ENCODE assay signal across 23 cellular contexts in the genomic region with DNA sequence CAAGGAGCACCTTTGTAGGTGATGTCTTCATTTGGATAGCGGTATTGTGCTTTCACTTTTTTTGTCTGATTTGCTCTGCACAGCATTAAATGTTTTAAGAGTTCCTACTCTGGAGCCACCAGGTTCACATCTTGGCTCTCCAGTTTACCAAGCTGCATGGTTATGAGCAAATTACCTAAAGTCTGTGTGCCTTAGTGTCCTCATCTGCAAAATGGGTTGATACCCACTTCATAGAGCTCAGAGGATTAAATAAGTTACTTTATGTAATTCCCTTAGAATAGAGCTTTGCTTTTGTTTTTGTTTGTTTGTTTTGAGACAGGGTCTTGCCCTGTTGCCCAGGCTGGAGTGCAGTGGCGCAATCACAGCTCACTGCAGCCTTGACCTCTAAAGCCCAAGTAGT. TPM values are rescaled to one million over a fixed set of nuclear protein-coding genes. Genes with fewer than 3 reads are reported as not detected.
DNase-seq lines count a peak whose midpoint lies in the region; ATAC-seq and TF ChIP-seq lines count a peak whose summit lies in the region.
"Had no signal": no experiment of that assay in that cellular context is flagged by ENCODE, and none has a peak within 500 bp of the region (broad histone marks: within the 10 kb centered on the region; RNA-seq: fewer than 3 reads in every experiment).

No MANE protein-coding gene starts in this region.

- no peak for DNase-seq in CD4-positive, CD25-positive, alpha-beta regulatory T cell
- no peak for DNase-seq in CD8-positive, alpha-beta memory T cell
- DNase-seq in WTC11 (ENCODE audit: low spot score) (no peak), neuronal stem cell (ENCODE audit: low spot score) (no peak), NCI-H1092 treated with DMSO at 0.1 percent for 48 hours (lab: John Stamatoyannopoulos, UW) (no peak), AG20443 (ENCODE audit: low spot score) (no peak)
- no peak for DNase-seq in activated CD4-positive, alpha-beta T cell treated with anti-CD3 and anti-CD28 coated beads, Interleukin-2, amount 10 ng/mL, durations not matched to agents 24 days and 14 days
- DNase-seq: CD4-positive, alpha-beta T cell; DMS 273 treated with DMSO at 0.1 percent for 48 hours; DMS79; EL; GDM1; KG1; MG63; NCI-H1417; NCI-H1694; NCI-H2081; NCI-H2227 treated with DMSO at 0.1 percent for 48 hours; NCI-H526 treated with DMSO at 0.1 percent for 48 hours; PC-9 had no signal

- peak overlapping the region; percentile 65 for H4K8ac ChIP-seq in neuronal stem cell (ENCODE audit: low read depth, low read length)

- no peak for TF ChIP-seq CTCF in WTC11 (IDR thresholded peaks at IDR 0.05)

- H3K4me2 ChIP-seq in neuronal stem cell (ENCODE audit: insufficient read depth, low read length, poor library complexity, severe bottlenecking), result no peak overlapping the region
- H3K4me2 ChIP-seq: BLaER1, PC-9 had no signal

- no peak overlapping the region for H2BK15ac ChIP-seq in neuronal stem cell (ENCODE audit: low read length)

- no peaks in the 10 kb centered on the region for H3K9me3 ChIP-seq in CD4-positive, CD25-positive, alpha-beta regulatory T cell (ENCODE audit: control insufficient read depth in 2 of 2, low read length in 2 of 2)
- no peaks in the 10 kb centered on the region for H3K9me3 ChIP-seq in CD8-positive, alpha-beta memory T cell (ENCODE audit: low read length)
- no peaks in the 10 kb centered on the region for H3K9me3 ChIP-seq in neuronal stem cell (replicated peaks in 1 of 2; ENCODE audit: control insufficient read depth in 2 of 2, insufficient read depth in 1 of 2, low read depth in 1 of 2, low read length in 2 of 2)
- H3K9me3 ChIP-seq: BLaER1, MG63 had no signal

- H3K4me1 Mint-ChIP-seq in CD4-positive, CD25-positive, alpha-beta regulatory T cell, result peaks cover 10 to 33% (median 17%) of the 10 kb centered on the region in 4 donors
- peaks cover 13 to 23% (median 20%) of the 10 kb centered on the region in 3 donors for H3K4me1 Mint-ChIP-seq in CD8-positive, alpha-beta memory T cell
- peaks cover 16% of the 10 kb centered on the region for H3K4me1 Mint-ChIP-seq in WTC11
- H3K4me1 Mint-ChIP-seq in activated CD4-positive, alpha-beta T cell treated with anti-CD3 and anti-CD28 coated beads, Interleukin-2, amount 10 ng/mL, durations not matched to agents 24 days and 14 days, result peaks cover 13% of the 10 kb centered on the region

- no peaks in the 10 kb centered on the region for H3K4me1 ChIP-seq in CD4-positive, CD25-positive, alpha-beta regulatory T cell (ENCODE audit: control insufficient read depth, insufficient read depth, low read length, poor library complexity, severe bottlenecking)
- no peaks in the 10 kb centered on the region for H3K4me1 ChIP-seq in CD8-positive, alpha-beta memory T cell (ENCODE audit: insufficient read depth, low read length)
- H3K4me1 ChIP-seq in neuronal stem cell (ENCODE audit: control insufficient read depth in 2 of 2, insufficient read depth in 1 of 2, low read depth in 1 of 2, low read length in 2 of 2), result no peaks in the 10 kb centered on the region

- H3K14ac ChIP-seq in neuronal stem cell (ENCODE audit: low read length), result no peak overlapping the region

- peaks cover 33% of the 10 kb centered on the region for H3K36me3 Mint-ChIP-seq in CD4-positive, CD25-positive, alpha-beta regulatory T cell
- H3K36me3 Mint-ChIP-seq in CD8-positive, alpha-beta memory T cell, result peaks cover 0 to 63% (median 9%) of the 10 kb centered on the region in 3 donors
- H3K36me3 Mint-ChIP-seq in WTC11, result peaks cover 36% of the 10 kb centered on the region
- H3K36me3 Mint-ChIP-seq in activated CD4-positive, alpha-beta T cell treated with anti-CD3 and anti-CD28 coated beads, Interleukin-2, amount 10 ng/mL, durations not matched to agents 24 days and 14 days (ENCODE audit: low read depth), result peaks cover 43% of the 10 kb centered on the region

- H3K23ac ChIP-seq in neuronal stem cell (ENCODE audit: low read depth, low read length, poor library complexity), result no peak overlapping the region

- H3K27ac Mint-ChIP-seq in CD4-positive, CD25-positive, alpha-beta regulatory T cell, result peak overlapping the region in 2 of 3 donors; percentile 50 to 53
- peak overlapping the region in 5 of 8 donors; percentile 24 to 73 (median 44) for H3K27ac Mint-ChIP-seq in CD8-positive, alpha-beta memory T cell
- H3K27ac Mint-ChIP-seq in WTC11, result peak overlapping the region; percentile 81; the same call in 1 of the 2 replicates
- H3K27ac Mint-ChIP-seq in activated CD4-positive, alpha-beta T cell treated with anti-CD3 and anti-CD28 coated beads, Interleukin-2, amount 10 ng/mL, durations not matched to agents 24 days and 14 days, result no peak overlapping the region

- H3K79me1 ChIP-seq in neuronal stem cell (ENCODE audit: low read depth, low read length), result no peaks in the 10 kb centered on the region

- H3K4me3 ChIP-seq in CD4-positive, CD25-positive, alpha-beta regulatory T cell (ENCODE audit: low read depth, low read length), result no peak overlapping the region
- no peak overlapping the region for H3K4me3 ChIP-seq in CD8-positive, alpha-beta memory T cell (ENCODE audit: low read length)
- no peak overlapping the region for H3K4me3 ChIP-seq in neuronal stem cell (ENCODE audit: low read length in 2 of 2)
- H3K4me3 ChIP-seq: BLaER1, MG63, PC-9 had no signal

- POLR2A ChIA-PET in CD8-positive, alpha-beta memory T cell (lab: Charles Lee), result interaction anchor here (0.6 kb wide), 1 partner anchor 18 kb away, joined by 4 read pairs; no protein-coding TSS in a partner anchor
- POLR2A ChIA-PET in WTC11 (lab: Charles Lee), result no interaction called here

- H3K27me3 ChIP-seq in CD4-positive, CD25-positive, alpha-beta regulatory T cell (ENCODE audit: control insufficient read depth, insufficient read depth, low read length), result no peaks in the 10 kb centered on the region
- no peaks in the 10 kb centered on the region for H3K27me3 ChIP-seq in CD8-positive, alpha-beta memory T cell (ENCODE audit: insufficient read depth, low read length, poor library complexity, severe bottlenecking)
- H3K27me3 ChIP-seq in neuronal stem cell (ENCODE audit: control insufficient read depth in 3 of 3, insufficient read depth in 3 of 3, low read depth in 1 of 3, low read length in 3 of 3), result no peaks in the 10 kb centered on the region
- H3K27me3 ChIP-seq: BLaER1, MG63 had no signal

- H3K27me3 Mint-ChIP-seq in CD4-positive, CD25-positive, alpha-beta regulatory T cell, result no peaks in the 10 kb centered on the region
- H3K27me3 Mint-ChIP-seq in CD8-positive, alpha-beta memory T cell, result peaks cover 0 to 1% of the 10 kb centered on the region in 2 donors
- no peaks in the 10 kb centered on the region for H3K27me3 Mint-ChIP-seq in WTC11 (ENCODE audit: low read depth)
- H3K27me3 Mint-ChIP-seq in activated CD4-positive, alpha-beta T cell treated with anti-CD3 and anti-CD28 coated beads, Interleukin-2, amount 10 ng/mL, durations not matched to agents 24 days and 14 days, result no peaks in the 10 kb centered on the region
- H3K27me3 Mint-ChIP-seq: CD4-positive, alpha-beta T cell had no signal

- no peak overlapping the region for H3K27ac ChIP-seq in CD4-positive, CD25-positive, alpha-beta regulatory T cell (ENCODE audit: insufficient read depth, low read length, poor library complexity, severe bottlenecking)
- no peak overlapping the region for H3K27ac ChIP-seq in CD8-positive, alpha-beta memory T cell (ENCODE audit: low read depth, low read length)
- no peak overlapping the region for H3K27ac ChIP-seq in neuronal stem cell (replicated peaks; ENCODE audit: low read length)
- H3K27ac ChIP-seq: BLaER1 had no signal

- H2BK5ac ChIP-seq in neuronal stem cell (ENCODE audit: low read length), result no peak overlapping the region

- H2AK5ac ChIP-seq in neuronal stem cell (ENCODE audit: low read depth, low read length), result no peak overlapping the region

- H3K4me3 Mint-ChIP-seq in CD4-positive, CD25-positive, alpha-beta regulatory T cell, result no peak overlapping the region
- no peak overlapping the region for H3K4me3 Mint-ChIP-seq in CD8-positive, alpha-beta memory T cell
- H3K4me3 Mint-ChIP-seq in WTC11, result no peak overlapping the region
- H3K4me3 Mint-ChIP-seq in activated CD4-positive, alpha-beta T cell treated with anti-CD3 and anti-CD28 coated beads, Interleukin-2, amount 10 ng/mL, durations not matched to agents 24 days and 14 days, result no peak overlapping the region
- H3K4me3 Mint-ChIP-seq: CD4-positive, alpha-beta T cell had no signal

- WGBS in neuronal stem cell (ENCODE audit: extremely low coverage in 2 of 2, insufficient read length in 2 of 2, insufficient replicate concordance in 1 of 2), 2 donors, result no CpG with 5 or more reads among the region's 2 CpGs

- no peak overlapping the region for H4K91ac ChIP-seq in neuronal stem cell (ENCODE audit: low read depth, low read length, poor library complexity)

- intact Hi-C loops in activated CD4-positive, alpha-beta T cell treated with anti-CD3 and anti-CD28 coated beads, Interleukin-2, amount 10 ng/mL, durations not matched to agents 24 days and 14 days (cut with micrococcal nuclease), result no loop called here

- H3K9me3 Mint-ChIP-seq in CD4-positive, CD25-positive, alpha-beta regulatory T cell, result no peaks in the 10 kb centered on the region
- H3K9me3 Mint-ChIP-seq in CD8-positive, alpha-beta memory T cell, result no peaks in the 10 kb centered on the region
- H3K9me3 Mint-ChIP-seq in WTC11, result no peaks in the 10 kb centered on the region
- no peaks in the 10 kb centered on the region for H3K9me3 Mint-ChIP-seq in activated CD4-positive, alpha-beta T cell treated with anti-CD3 and anti-CD28 coated beads, Interleukin-2, amount 10 ng/mL, durations not matched to agents 24 days and 14 days
- H3K9me3 Mint-ChIP-seq: CD4-positive, alpha-beta T cell had no signal

- ATAC-seq in CD4-positive, CD25-positive, alpha-beta regulatory T cell (ENCODE audit: low read depth in 2 of 2), result no peak
- ATAC-seq in WTC11 (no peak), GM19351 (IDR thresholded peaks at IDR 0.05; ENCODE audit: unreplicated experiment) (no peak)
- ATAC-seq: Right ventricle myocardium inferior had no signal

- no peak overlapping the region for H2BK120ac ChIP-seq in neuronal stem cell (ENCODE audit: low read depth, low read length)

- no peak overlapping the region for H3K4ac ChIP-seq in neuronal stem cell (ENCODE audit: low read length)

- H2AFZ ChIP-seq in neuronal stem cell (ENCODE audit: low read length), result no peak overlapping the region
- H2AFZ ChIP-seq: PC-9 had no signal

- H3K9ac ChIP-seq in neuronal stem cell (ENCODE audit: low read depth, low read length, poor library complexity), result no peak overlapping the region
- H3K9ac ChIP-seq: BLaER1 had no signal

- peaks cover 53% of the 10 kb centered on the region for H3K36me3 ChIP-seq in CD4-positive, CD25-positive, alpha-beta regulatory T cell (ENCODE audit: control insufficient read depth, insufficient read depth, low read length)
- peaks cover 20% of the 10 kb centered on the region for H3K36me3 ChIP-seq in CD8-positive, alpha-beta memory T cell (ENCODE audit: insufficient read depth, low read length)
- H3K36me3 ChIP-seq in neuronal stem cell (replicated peaks in 1 of 2; ENCODE audit: control insufficient read depth in 2 of 2, insufficient read depth in 2 of 2, low read length in 2 of 2), result peaks cover 5 to 86% of the 10 kb centered on the region in 2 donors

- CTCF ChIA-PET in CD8-positive, alpha-beta memory T cell (lab: Charles Lee), result interaction anchor here (1.2 kb wide), 1 partner anchor 11 kb away, joined by 4 read pairs; no protein-coding TSS in a partner anchor
- CTCF ChIA-PET in WTC11 (lab: Charles Lee), result interaction anchor here (0.6 kb wide), 1 partner anchor 287 kb away, joined by 3 read pairs; no protein-coding TSS in a partner anchor

- H2BK12ac ChIP-seq in neuronal stem cell (ENCODE audit: low read length), result no peak overlapping the region

- no peak overlapping the region for H3K18ac ChIP-seq in neuronal stem cell (ENCODE audit: low read length)

RNA-seq across cellular contexts. Expression of a gene that starts 58.2 kb away (rescaled TPM):
- total RNA-seq in CD4-positive, CD25-positive, alpha-beta regulatory T cell, result 56.0 TPM
- 10 to 100 TPM; 67.6 to 96.6 (median 74.1) TPM for polyA plus RNA-seq in CD4-positive, CD25-positive, alpha-beta regulatory T cell
- 10 to 100 TPM; 87.5 to 88.3 TPM for total RNA-seq in CD8-positive, alpha-beta memory T cell
- polyA plus RNA-seq in CD8-positive, alpha-beta memory T cell, result 71.1 TPM
- total RNA-seq in WTC11 (2021), result 131 to 138 TPM (median 135 TPM) in 3 replicates
- 83.2 TPM for polyA plus RNA-seq in neuronal stem cell (2013, experiment 1 of 2)
- 89.6 TPM for polyA plus RNA-seq in neuronal stem cell (2013, experiment 2 of 2)
- 99.4 and 106 TPM in 2 replicates for total RNA-seq in activated CD4-positive, alpha-beta T cell treated with anti-CD3 and anti-CD28 coated beads, Interleukin-2, amount 10 ng/mL, durations not matched to agents 24 days and 14 days
